ENCODE assay signal across 9 cellular contexts in genomic region chr13:50801087-50801931, GRCh38. TPM values are rescaled to one million over a fixed set of nuclear protein-coding genes. Genes with fewer than 3 reads are reported as not detected.
A peak's percentile ranks its signal among the peaks of the same experiment; 100 is the strongest.
DNase-seq lines count a peak whose midpoint lies in the region; ATAC-seq lines count a peak whose summit lies in the region.
"Had no signal": no experiment of that assay in that cellular context is flagged by ENCODE, and none has a peak within 500 bp of the region (broad histone marks: within the 10 kb centered on the region; RNA-seq: fewer than 3 reads in every experiment).

No MANE protein-coding gene starts in this region.

- DNase-seq in C1 segment of cervical spinal cord (lab: John Stamatoyannopoulos, UW) = peak in 12 of 14 donors; percentile 7 to 74 (median 48)
- peak; percentile 66 for DNase-seq in NCI-H460 (ENCODE audit: extremely low read depth, low read depth)
- DNase-seq in activated CD4-positive, alpha-beta T cell treated with anti-CD3 and anti-CD28 coated beads, Interleukin-2, amount 50 U/mL, for 48 hours = peak; percentile 55 to 65
- peak; percentile 49 for DNase-seq in effector CD4-positive, alpha-beta T cell
- peak; percentile 79 to 88 for DNase-seq in lung microvascular endothelial cell (ENCODE audit: low read depth in 2 of 2)
- peak; percentile 43 for DNase-seq in stimulated activated CD8-positive, alpha-beta memory T cell treated with anti-CD3 and anti-CD28 coated beads, Interleukin-15, amount 100 ng/mL, for 1 hour (ENCODE audit: low read depth)

- ATAC-seq in GM19324 (IDR thresholded peaks at IDR 0.05; ENCODE audit: low FRiP score, unreplicated experiment) = peak; percentile 79
- peak; percentile 82 for ATAC-seq in HG03460 (IDR thresholded peaks at IDR 0.05; ENCODE audit: unreplicated experiment)

RNA-seq across cellular contexts. Expression of gene DLEU7, which starts 42.2 kb away (rescaled TPM):
- total RNA-seq in NCI-H460 (2014; rRNA removed; shearing (Covaris generic)) = not detected in 2 replicates
- not detected in 2 replicates for polyA plus RNA-seq in NCI-H460 (2014; cell fraction: nucleus; rRNA removed)
- total RNA-seq in lung microvascular endothelial cell = not detected in 2 replicates
- total RNA-seq: activated CD8-positive, alpha-beta memory T cell treated with anti-CD3 and anti-CD28 coated beads for 36 hours had no signal

Comparison
In these comparisons a context has a peak if more than half of its experiments do, and no peak if none do; other contexts are left out.
1. Peak in every context shown above with its lines: DNase-seq and ATAC-seq.